ENCODE assay signal across 22 cellular contexts in the genomic region with DNA sequence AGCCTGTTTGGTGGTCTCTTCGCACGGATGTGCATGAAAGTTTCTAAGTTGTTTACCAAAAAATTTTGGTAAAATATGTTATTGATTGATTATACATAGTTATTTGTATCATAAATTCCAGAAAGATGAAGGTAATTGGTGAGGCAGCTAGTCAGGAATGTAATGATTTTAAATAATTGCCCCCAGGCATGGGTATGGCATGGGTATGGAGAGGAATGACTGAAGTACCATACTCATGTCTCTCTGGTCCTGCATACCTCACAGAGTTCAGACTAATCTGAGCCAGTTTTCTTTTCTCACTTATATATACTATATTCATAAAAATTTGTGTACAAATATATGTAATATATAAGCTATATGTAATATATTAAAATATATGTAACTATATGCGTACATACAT.
"Had no signal": no experiment of that assay in that cellular context is flagged by ENCODE, and none has a peak within 500 bp of the region (broad histone marks: within the 10 kb centered on the region; RNA-seq: fewer than 3 reads in every experiment).

No MANE protein-coding gene starts in this region.

- H3K36me3 Mint-ChIP-seq: memory B cell; naive B cell; stimulated activated memory B cell treated with anti-CD40 and anti-IgM and Interleukin-4, amounts not matched to agents 10 μg/mL and 1 μg/mL and 100 μg/mL, for 72 hours had no signal

- DNase-seq: colonic mucosa; dermis blood vessel endothelial cell; head of caudate nucleus; hippocampal formation; kidney; left cardiac atrium; left ventricle myocardium inferior; lower lobe of right lung; naive B cell; occipital lobe; pancreas; right lobe of liver; stimulated activated CD4-positive, alpha-beta T cell treated with anti-CD3 and anti-CD28 coated beads, Interleukin-4, amount 100 ng/mL, for 1 hour; tibial artery; upper lobe of left lung; uterus had no signal

- H3K4me1 Mint-ChIP-seq: memory B cell; naive B cell; nephron; stimulated activated memory B cell treated with anti-CD40 and anti-IgM and Interleukin-4, amounts not matched to agents 10 μg/mL and 1 μg/mL and 100 μg/mL, for 72 hours had no signal

- H3K27me3 ChIP-seq: colonic mucosa, esophagus muscularis mucosa, pancreas, right lobe of liver, tibial artery, upper lobe of left lung, uterus had no signal

- H3K4me1 ChIP-seq: colonic mucosa, esophagus muscularis mucosa, left ventricle myocardium inferior, lower lobe of right lung, pancreas, prostate gland, right lobe of liver, tibial artery, upper lobe of left lung, uterus had no signal

- H3K27me3 Mint-ChIP-seq: memory B cell; naive B cell; stimulated activated memory B cell treated with anti-CD40 and anti-IgM and Interleukin-4, amounts not matched to agents 10 μg/mL and 1 μg/mL and 100 μg/mL, for 72 hours; stimulated activated naive CD8-positive, alpha-beta T cell treated with anti-CD3 and anti-CD28 coated beads, Interleukin-15, Interleukin-2, amounts not matched to agents 100 ng/mL and 50 ng/mL, for 24 hours had no signal

- H3K27ac ChIP-seq: colonic mucosa, esophagus muscularis mucosa, left ventricle myocardium inferior, lower lobe of right lung, pancreas, prostate gland, right lobe of liver, tibial artery, upper lobe of left lung, uterus had no signal

- ATAC-seq: left cardiac atrium; lower lobe of right lung; pancreas; right lobe of liver; stimulated activated memory B cell treated with anti-CD40 and anti-IgM and Interleukin-4, amounts not matched to agents 10 μg/mL and 1 μg/mL and 100 μg/mL, for 72 hours had no signal

- H3K4me3 ChIP-seq: colonic mucosa, esophagus muscularis mucosa, left ventricle myocardium inferior, lower lobe of right lung, pancreas, prostate gland, right lobe of liver, tibial artery, upper lobe of left lung, uterus had no signal

- H3K9me3 Mint-ChIP-seq: stimulated activated memory B cell treated with anti-CD40 and anti-IgM and Interleukin-4, amounts not matched to agents 10 μg/mL and 1 μg/mL and 100 μg/mL, for 72 hours had no signal

- H3K4me3 Mint-ChIP-seq: memory B cell; naive B cell; nephron; stimulated activated memory B cell treated with anti-CD40 and anti-IgM and Interleukin-4, amounts not matched to agents 10 μg/mL and 1 μg/mL and 100 μg/mL, for 72 hours; stimulated activated naive CD8-positive, alpha-beta T cell treated with anti-CD3 and anti-CD28 coated beads, Interleukin-15, Interleukin-2, amounts not matched to agents 100 ng/mL and 50 ng/mL, for 24 hours had no signal

- H3K36me3 ChIP-seq: colonic mucosa, esophagus muscularis mucosa, left ventricle myocardium inferior, lower lobe of right lung, pancreas, prostate gland, right lobe of liver, tibial artery, upper lobe of left lung, uterus had no signal

- H3K9me3 ChIP-seq: colonic mucosa, esophagus muscularis mucosa, lower lobe of right lung, pancreas, prostate gland, right lobe of liver, tibial artery, upper lobe of left lung, uterus had no signal

- H3K27ac Mint-ChIP-seq: memory B cell; naive B cell; nephron; stimulated activated memory B cell treated with anti-CD40 and anti-IgM and Interleukin-4, amounts not matched to agents 10 μg/mL and 1 μg/mL and 100 μg/mL, for 72 hours; stimulated activated naive CD8-positive, alpha-beta T cell treated with anti-CD3 and anti-CD28 coated beads, Interleukin-15, Interleukin-2, amounts not matched to agents 100 ng/mL and 50 ng/mL, for 24 hours had no signal
